8 cellular contexts compared by ENCODE assay signal in the genomic region with DNA sequence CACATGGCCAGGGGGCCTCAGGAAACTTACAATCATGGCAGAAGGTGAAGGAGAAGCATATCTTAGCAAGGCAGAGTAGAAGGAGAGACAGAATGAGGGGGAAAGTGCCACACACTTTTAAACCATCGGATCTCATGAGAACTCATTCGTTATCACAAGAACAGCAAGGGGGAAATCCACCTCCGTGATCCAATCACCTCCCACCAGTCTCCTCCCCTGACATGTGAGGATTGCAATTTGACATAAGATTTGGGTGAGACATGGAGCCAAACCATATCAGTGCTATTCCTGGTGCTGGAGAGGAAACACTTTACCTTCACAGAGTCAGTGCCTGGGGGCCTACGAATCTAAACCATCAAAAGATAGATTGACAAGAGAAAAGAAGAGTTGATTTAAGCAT.
"Had no signal": no experiment of that assay in that cellular context is flagged by ENCODE, and none has a peak within 500 bp of the region (broad histone marks: within the 10 kb centered on the region; RNA-seq: fewer than 3 reads in every experiment).

No MANE protein-coding gene starts in this region.

- DNase-seq: GDM1, GF-D8 had no signal

- FAIRE-seq: G401.6, GM12878, GM12891, GM12892, GM18507, GM19239 had no signal

- H3K4me3 ChIP-seq: GM12878 had no signal
